Comparison of ENCODE assay signal across 10 cellular contexts in genomic region chr18:26556573-26556972, GRCh38.
A peak's percentile ranks its signal among the peaks of the same experiment; 100 is the strongest.
DNase-seq lines count a peak whose midpoint lies in the region; ATAC-seq and TF ChIP-seq lines count a peak whose summit lies in the region.
"Had no signal": no experiment of that assay in that cellular context is flagged by ENCODE, and none has a peak within 500 bp of the region (broad histone marks: within the 10 kb centered on the region; RNA-seq: fewer than 3 reads in every experiment).

No MANE protein-coding gene starts in this region.

- DNase-seq in EL (peak; percentile 62), astrocyte of the hippocampus (ENCODE audit: low read depth, low spot score) (peak; percentile 43), erythroblast (lab: John Stamatoyannopoulos, UW) (no peak), DMS153 (lab: John Stamatoyannopoulos, UW) (no peak), GDM1 (lab: John Stamatoyannopoulos, UW) (no peak)
- DNase-seq in stimulated activated CD4-positive, alpha-beta T cell treated with anti-CD3 and anti-CD28 coated beads, Interleukin-2, amount 100 ng/mL, for 24 hours = no peak
- DNase-seq: activated CD4-positive, alpha-beta T cell treated with anti-CD3 and anti-CD28 coated beads for 36 hours; naive B cell had no signal

- TF ChIP-seq POLR2A in erythroblast (IDR thresholded peaks at IDR 0.05; ENCODE audit: low read length) = no peak

- ATAC-seq in GM19397 (IDR thresholded peaks at IDR 0.05; ENCODE audit: unreplicated experiment) = peak; percentile 64
- ATAC-seq in HG02973 (IDR thresholded peaks at IDR 0.05; ENCODE audit: unreplicated experiment) = peak; percentile 92
- ATAC-seq: activated CD4-positive, alpha-beta T cell treated with anti-CD3 and anti-CD28 coated beads for 36 hours had no signal

Comparison
In these comparisons a context has a peak if more than half of its experiments do, and no peak if none do; other contexts are left out.
1. DNase-seq: peak in EL (single experiment) and astrocyte of the hippocampus (single experiment); none in erythroblast (0 of 2), stimulated activated CD4-positive, alpha-beta T cell treated with anti-CD3 and anti-CD28 coated beads, Interleukin-2, amount 100 ng/mL, for 24 hours (0 of 2), DMS153 (single experiment) and GDM1 (single experiment).